24 cellular contexts compared by ENCODE assay signal in genomic region chr7:94111009-94111408, GRCh38.
DNase-seq lines count a peak whose midpoint lies in the region; ATAC-seq and TF ChIP-seq lines count a peak whose summit lies in the region.
"Had no signal": no experiment of that assay in that cellular context is flagged by ENCODE, and none has a peak within 500 bp of the region (broad histone marks: within the 10 kb centered on the region; RNA-seq: fewer than 3 reads in every experiment).

No MANE protein-coding gene starts in this region.

- H3K4me2 ChIP-seq in mammary epithelial cell (ENCODE audit: insufficient read depth, low read depth, low read length), result no peak overlapping the region
- H3K4me2 ChIP-seq: BLaER1 had no signal

- no peaks in the 10 kb centered on the region for H3K9me3 ChIP-seq in mammary epithelial cell (replicated peaks; ENCODE audit: insufficient read depth, low read length)
- H3K9me3 ChIP-seq: ascending aorta, BLaER1, left ventricle myocardium inferior had no signal

- H3K27me3 Mint-ChIP-seq in progenitor cell of endocrine pancreas (peaks cover 7% of the 10 kb centered on the region), HFFc6 (ENCODE audit: insufficient read depth) (no peaks in the 10 kb centered on the region; the same call in none of the 2 replicates)
- H3K27me3 Mint-ChIP-seq: activated CD8-positive, alpha-beta T cell treated with anti-CD3 and anti-CD28 coated beads for 36 hours had no signal

- H3K27ac Mint-ChIP-seq in progenitor cell of endocrine pancreas (no peak overlapping the region), HFFc6 (no peak overlapping the region)
- H3K27ac Mint-ChIP-seq: activated B cell treated with CpG ODN at 0.5 μM for 24 hours; activated CD8-positive, alpha-beta T cell treated with anti-CD3 and anti-CD28 coated beads for 36 hours; activated naive CD4-positive, alpha-beta T cell treated with anti-CD3 and anti-CD28 coated beads for 36 hours; activated T-cell treated with anti-CD3 and anti-CD28 coated beads, Interleukin-2, amount 50 U/mL, for 24 hours had no signal

- CTCF ChIA-PET in mammary epithelial cell (lab: Charles Lee; ENCODE audit: low non-redundant PET), result no interaction called here

- H3K9me3 Mint-ChIP-seq in progenitor cell of endocrine pancreas (ENCODE audit: low read depth), result no peaks in the 10 kb centered on the region
- H3K9me3 Mint-ChIP-seq in HFFc6, result no peaks in the 10 kb centered on the region
- H3K9me3 Mint-ChIP-seq: activated B cell treated with CpG ODN at 0.5 μM for 24 hours; activated CD8-positive, alpha-beta T cell treated with anti-CD3 and anti-CD28 coated beads for 36 hours; activated naive CD4-positive, alpha-beta T cell treated with anti-CD3 and anti-CD28 coated beads for 36 hours; activated T-cell treated with anti-CD3 and anti-CD28 coated beads, Interleukin-2, amount 50 U/mL, for 24 hours had no signal

- TF ChIP-seq CTCF in GM12865 (IDR thresholded peaks at IDR 0.05; ENCODE audit: insufficient read depth, low read depth, low read length, missing control alignments) (no peak), mammary epithelial cell (conservative IDR thresholded peaks at IDR 0.05 in 1 of 2, IDR thresholded peaks at IDR 0.05 in 1 of 2; ENCODE audit: extremely low read depth in 1 of 2, insufficient read depth in 1 of 2, low read depth in 1 of 2, low read length in 2 of 2) (no peak), progenitor cell of endocrine pancreas (IDR thresholded peaks at IDR 0.05; ENCODE audit: unreplicated experiment) (no peak), HFFc6 (IDR thresholded peaks at IDR 0.05) (no peak)

- H3K4me3 ChIP-seq in GM12865 (ENCODE audit: low read depth, low read length) (no peak overlapping the region), mammary epithelial cell (replicated peaks in 1 of 3; ENCODE audit: insufficient read depth in 1 of 3, low read depth in 2 of 3, low read length in 3 of 3) (no peak overlapping the region)
- H3K4me3 ChIP-seq: ascending aorta, BLaER1, left ventricle myocardium inferior, SK-N-MC had no signal

- no peaks in the 10 kb centered on the region for H4K20me1 ChIP-seq in mammary epithelial cell (ENCODE audit: insufficient read depth, low read length)
- H4K20me1 ChIP-seq: BLaER1 had no signal

- no TSS peak for BruUV-seq in mammary epithelial cell (replicated peaks; lab: Mats Ljungman, UMichigan)

- H3K4me1 ChIP-seq in mammary epithelial cell (ENCODE audit: insufficient read depth, low read length), result peaks cover 4% of the 10 kb centered on the region
- H3K4me1 ChIP-seq: ascending aorta, BLaER1, left ventricle myocardium inferior had no signal

- DNase-seq in GM12865 (ENCODE audit: low read depth) (peak; percentile 21), mammary epithelial cell (peak; percentile 4), progenitor cell of endocrine pancreas (ENCODE audit: low spot score, unreplicated experiment) (no peak), HFFc6 (no peak)
- no peak for DNase-seq in activated naive CD4-positive, alpha-beta T cell treated with anti-CD3 and anti-CD28 coated beads, Interleukin-2, amount 50 U/mL, for 16 hours
- DNase-seq in stimulated activated CD4-positive, alpha-beta T cell treated with anti-CD3 and anti-CD28 coated beads, Interleukin-4, amount 100 ng/mL, for 24 hours, result no peak
- DNase-seq: activated B cell treated with CpG ODN at 0.5 μM for 24 hours; activated CD8-positive, alpha-beta T cell treated with anti-CD3 and anti-CD28 coated beads for 36 hours; activated naive CD4-positive, alpha-beta T cell treated with anti-CD3 and anti-CD28 coated beads for 36 hours; activated T-cell treated with anti-CD3 and anti-CD28 coated beads, Interleukin-2, amount 50 U/mL, for 24 hours; effector memory CD4-positive, alpha-beta T cell; EL; left ventricle myocardium inferior; NCI-H146; NK-92 treated with Interleukin-12 subunit alpha and Interleukin-12 subunit beta, amount 100 ng/mL, for 24 hours; retina; substantia nigra had no signal

- in situ Hi-C loops in mammary epithelial cell (cut with MboI; ENCODE audit: low sequenced_read_pairs in 2 of 2), result no loop called here

- ATAC-seq in GM19463 (IDR thresholded peaks at IDR 0.05; ENCODE audit: unreplicated experiment), result peak; percentile 57
- ATAC-seq in HG03280 (IDR thresholded peaks at IDR 0.05; ENCODE audit: unreplicated experiment), result peak; percentile 59
- ATAC-seq: activated CD8-positive, alpha-beta T cell treated with anti-CD3 and anti-CD28 coated beads for 36 hours; HCT116; HepG2 had no signal

- no peaks in the 10 kb centered on the region for H3K27me3 ChIP-seq in mammary epithelial cell (ENCODE audit: insufficient read depth, low read length)
- H3K27me3 ChIP-seq: ascending aorta, BLaER1 had no signal

- 71% methylated on average over 1 of the region's 2 CpGs for WGBS in mammary epithelial cell (ENCODE audit: low coverage, missing lambda C conversion rate)

- dilution Hi-C loops in mammary epithelial cell (cut with HindIII; ENCODE audit: low sequenced_read_pairs), result no loop called here

- no peak overlapping the region for H3K4me3 Mint-ChIP-seq in progenitor cell of endocrine pancreas (ENCODE audit: low read depth)
- H3K4me3 Mint-ChIP-seq in HFFc6, result no peak overlapping the region
- H3K4me3 Mint-ChIP-seq: activated B cell treated with CpG ODN at 0.5 μM for 24 hours; activated CD8-positive, alpha-beta T cell treated with anti-CD3 and anti-CD28 coated beads for 36 hours; activated naive CD4-positive, alpha-beta T cell treated with anti-CD3 and anti-CD28 coated beads for 36 hours; activated T-cell treated with anti-CD3 and anti-CD28 coated beads, Interleukin-2, amount 50 U/mL, for 24 hours had no signal

- peak overlapping the region; percentile 69 for H2AFZ ChIP-seq in mammary epithelial cell (ENCODE audit: low read depth, low read length)

- H3K4me1 Mint-ChIP-seq in progenitor cell of endocrine pancreas (ENCODE audit: low read depth) (no peaks in the 10 kb centered on the region), HFFc6 (ENCODE audit: low read depth) (peaks cover 8% of the 10 kb centered on the region)
- H3K4me1 Mint-ChIP-seq: activated B cell treated with CpG ODN at 0.5 μM for 24 hours had no signal

- H3K36me3 Mint-ChIP-seq in progenitor cell of endocrine pancreas (ENCODE audit: insufficient read depth), result no peaks in the 10 kb centered on the region
- H3K36me3 Mint-ChIP-seq in HFFc6 (ENCODE audit: low read depth), result no peaks in the 10 kb centered on the region

- H3K9ac ChIP-seq in mammary epithelial cell (ENCODE audit: insufficient read depth, low read length), result no peak overlapping the region
- H3K9ac ChIP-seq: BLaER1 had no signal

- no peak overlapping the region for H3K27ac ChIP-seq in mammary epithelial cell (ENCODE audit: insufficient read depth, low read depth, low read length)
- H3K27ac ChIP-seq: ascending aorta, BLaER1, left ventricle myocardium inferior, SK-N-MC had no signal

- no peaks in the 10 kb centered on the region for H3K79me2 ChIP-seq in mammary epithelial cell (ENCODE audit: insufficient read depth, low read length)

- no peaks in the 10 kb centered on the region for H3K36me3 ChIP-seq in mammary epithelial cell (ENCODE audit: insufficient read depth, low read length)
- H3K36me3 ChIP-seq: ascending aorta, BLaER1, left ventricle myocardium inferior had no signal

- intact Hi-C loops in mammary epithelial cell (cut with micrococcal nuclease), result loop anchor here (10.0 kb wide), 1 partner anchor 284 kb away; the partner anchor contains the start of gene COL1A2

Comparison
In these comparisons a context has a peak if more than half of its experiments do, and no peak if none do; other contexts are left out.
1. DNase-seq: peak in GM12865 (single experiment) and mammary epithelial cell (single experiment); none in activated naive CD4-positive, alpha-beta T cell treated with anti-CD3 and anti-CD28 coated beads, Interleukin-2, amount 50 U/mL, for 16 hours (single experiment), progenitor cell of endocrine pancreas (single experiment), stimulated activated CD4-positive, alpha-beta T cell treated with anti-CD3 and anti-CD28 coated beads, Interleukin-4, amount 100 ng/mL, for 24 hours (single experiment) and HFFc6 (single experiment).